ENCODE assay signal across 8 cellular contexts in the genomic region with DNA sequence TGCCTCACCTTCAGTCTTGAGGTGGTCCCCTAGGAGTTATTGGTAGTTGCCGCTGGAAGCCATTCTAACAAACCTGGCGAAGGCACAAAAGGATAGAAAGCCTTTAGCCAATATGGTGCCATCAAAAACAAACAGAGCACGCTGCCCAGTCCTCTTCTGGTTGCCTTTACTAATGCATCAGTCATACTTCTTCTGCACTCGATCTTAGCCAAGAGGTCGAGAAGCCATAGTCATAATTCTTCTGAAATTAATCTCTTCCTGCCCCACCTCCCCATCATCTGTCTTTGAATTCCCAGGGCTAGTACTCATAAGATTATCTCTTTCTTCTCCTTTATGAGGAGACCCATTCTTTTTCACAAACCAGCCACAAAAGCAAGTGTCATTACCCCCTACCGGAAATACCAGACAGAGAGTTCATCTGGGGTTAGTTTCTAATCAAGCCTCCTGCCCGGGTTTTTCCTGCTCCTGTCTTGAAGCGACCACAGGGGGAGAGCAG. TPM values are rescaled to one million over a fixed set of nuclear protein-coding genes. Genes with fewer than 3 reads are reported as not detected.
DNase-seq lines count a peak whose midpoint lies in the region; ATAC-seq and TF ChIP-seq lines count a peak whose summit lies in the region.

No MANE protein-coding gene starts in this region.

- intact Hi-C loops in dendritic cell treated with granulocyte-macrophage colony-stimulating factor and Interleukin-4, amounts not matched to agents 40 ng/mL and 50 ng/mL, for 4 days (cut with micrococcal nuclease) = no loop called here
- intact Hi-C loops in left colon (cut with DNase I, micrococcal nuclease) = no loop called here

- no peaks in the 10 kb centered on the region for H3K9me3 Mint-ChIP-seq in dendritic cell treated with granulocyte-macrophage colony-stimulating factor and Interleukin-4, amounts not matched to agents 40 ng/mL and 50 ng/mL, for 4 days
- H3K9me3 Mint-ChIP-seq in osteocyte (ENCODE audit: unreplicated experiment) = no peaks in the 10 kb centered on the region

- TF ChIP-seq CTCF in osteocyte (IDR thresholded peaks at IDR 0.05) = no peak

- H3K27ac Mint-ChIP-seq in dendritic cell treated with granulocyte-macrophage colony-stimulating factor and Interleukin-4, amounts not matched to agents 40 ng/mL and 50 ng/mL, for 4 days = peak overlapping the region; percentile 77
- H3K27ac Mint-ChIP-seq in osteocyte (ENCODE audit: unreplicated experiment) = no peak overlapping the region

- ATAC-seq in HG03342 (IDR thresholded peaks at IDR 0.05; ENCODE audit: unreplicated experiment) (no peak), left colon (no peak)

- no peaks in the 10 kb centered on the region for H3K36me3 Mint-ChIP-seq in dendritic cell treated with granulocyte-macrophage colony-stimulating factor and Interleukin-4, amounts not matched to agents 40 ng/mL and 50 ng/mL, for 4 days (ENCODE audit: low read depth)
- H3K36me3 Mint-ChIP-seq in osteocyte (ENCODE audit: unreplicated experiment) = no peaks in the 10 kb centered on the region

- H3K27me3 Mint-ChIP-seq in dendritic cell treated with granulocyte-macrophage colony-stimulating factor and Interleukin-4, amounts not matched to agents 40 ng/mL and 50 ng/mL, for 4 days = peaks cover 4% of the 10 kb centered on the region
- H3K27me3 Mint-ChIP-seq in osteocyte (ENCODE audit: unreplicated experiment) = peaks cover 6% of the 10 kb centered on the region

- peaks cover 75% of the 10 kb centered on the region for H3K4me1 Mint-ChIP-seq in dendritic cell treated with granulocyte-macrophage colony-stimulating factor and Interleukin-4, amounts not matched to agents 40 ng/mL and 50 ng/mL, for 4 days (ENCODE audit: low read depth)
- peaks cover 7% of the 10 kb centered on the region for H3K4me1 Mint-ChIP-seq in osteocyte (ENCODE audit: unreplicated experiment)

- DNase-seq in GM03348 (ENCODE audit: low spot score) (peak; percentile 83), NCI-H69 (lab: John Stamatoyannopoulos, UW) (peak; percentile 28), osteocyte (ENCODE audit: extremely low spot score, unreplicated experiment) (peak; percentile 5), DMS79 treated with DMSO at 0.1 percent for 48 hours (lab: John Stamatoyannopoulos, UW) (no peak), left colon (no peak)
- DNase-seq in effector CD4-positive, alpha-beta T cell = no peak

- no peak overlapping the region for H3K4me3 Mint-ChIP-seq in dendritic cell treated with granulocyte-macrophage colony-stimulating factor and Interleukin-4, amounts not matched to agents 40 ng/mL and 50 ng/mL, for 4 days
- H3K4me3 Mint-ChIP-seq in osteocyte (ENCODE audit: unreplicated experiment) = no peak overlapping the region

RNA-seq across cellular contexts. Expression of gene EHF, which starts 21.4 kb away (rescaled TPM):
- not detected in 2 replicates for total RNA-seq in osteocyte
- 100 to 1,000 TPM; 226 to 394 TPM for total RNA-seq in left colon

Comparison
In these comparisons a context has a peak if more than half of its experiments do, and no peak if none do; other contexts are left out.
1. DNase-seq: peak in GM03348 (single experiment), NCI-H69 (single experiment) and osteocyte (single experiment); none in DMS79 treated with DMSO at 0.1 percent for 48 hours (single experiment), left colon (0 of 2) and effector CD4-positive, alpha-beta T cell (single experiment).
2. RNA of gene EHF, which starts 21.4 kb away (total RNA-seq): 226 to 394 TPM in left colon; not detected in osteocyte; every median in the first group is over 100 times any median in the second.